Comparison of ENCODE assay signal across 9 cellular contexts in genomic region chr16:396605-397004, GRCh38. TPM values are rescaled to one million over a fixed set of nuclear protein-coding genes. Genes with fewer than 3 reads are reported as not detected.
DNase-seq lines count a peak whose midpoint lies in the region; ATAC-seq and TF ChIP-seq lines count a peak whose summit lies in the region.
"Had no signal": no experiment of that assay in that cellular context is flagged by ENCODE, and none has a peak within 500 bp of the region (broad histone marks: within the 10 kb centered on the region; RNA-seq: fewer than 3 reads in every experiment).

No MANE protein-coding gene starts in this region.

- peak overlapping the region; percentile 73 for H3K9ac ChIP-seq in Loucy (ENCODE audit: low read depth, low read length, poor library complexity, severe bottlenecking)

- no peak for ATAC-seq in activated T-helper 17 cell treated with anti-CD3 and anti-CD28 coated beads, Interleukin-2, amount 50 U/mL, for 72 hours (replicated peaks)

- H3K9me2 ChIP-seq in Loucy (replicated peaks; ENCODE audit: low read depth, low read length), result no peaks in the 10 kb centered on the region

- intact Hi-C loops in left ventricle myocardium inferior (cut with micrococcal nuclease), result no loop called here

- peak overlapping the region; percentile 91 for H3K27ac ChIP-seq in left ventricle myocardium inferior (replicated peaks)
- H3K27ac ChIP-seq: epithelial cell of prostate had no signal

- H3K4me3 ChIP-seq in Loucy (ENCODE audit: low read length, poor library complexity, severe bottlenecking), result peak overlapping the region; percentile 85
- H3K4me3 ChIP-seq in left ventricle myocardium inferior, result peak overlapping the region; percentile 75

- TF ChIP-seq CTCF in Loucy (conservative IDR thresholded peaks at IDR 0.05; ENCODE audit: low read length) (no peak), left ventricle myocardium inferior (IDR thresholded peaks at IDR 0.05; ENCODE audit: borderline replicate concordance) (no peak)

- H3K9me3 Mint-ChIP-seq in activated T-helper 17 cell treated with anti-CD3 and anti-CD28 coated beads, Interleukin-2, amount 50 U/mL, for 72 hours, result no peaks in the 10 kb centered on the region

- peak; percentile 69 for DNase-seq in NCI-H2196 (lab: John Stamatoyannopoulos, UW; ENCODE audit: unreplicated experiment)
- no peak for DNase-seq in NCI-H2196 treated with DMSO at 0.1 percent for 48 hours (lab: John Stamatoyannopoulos, UW; ENCODE audit: unreplicated experiment)
- DNase-seq in left ventricle myocardium inferior, result peak; percentile 56
- peak; percentile 81 for DNase-seq in retina
- DNase-seq in stimulated activated CD4-positive, alpha-beta T cell treated with anti-CD3 and anti-CD28 coated beads, Interleukin-1b, Interleukin-23, amount 100 ng/mL, for 48 hours, result no peak
- no peak for DNase-seq in NCI-H1048 (lab: John Stamatoyannopoulos, UW)

- H2AFZ ChIP-seq in Loucy (ENCODE audit: low read length), result peak overlapping the region; percentile 95

- no peaks in the 10 kb centered on the region for H3K9me3 ChIP-seq in Loucy (ENCODE audit: insufficient read depth, low read depth, low read length)
- H3K9me3 ChIP-seq in left ventricle myocardium inferior (replicated peaks), result no peaks in the 10 kb centered on the region

- H3K36me3 ChIP-seq in Loucy (ENCODE audit: insufficient read depth, low read length), result no peaks in the 10 kb centered on the region
- H3K36me3 ChIP-seq in left ventricle myocardium inferior, result peaks cover 6% of the 10 kb centered on the region

- peak overlapping the region; percentile 75 for H3K4me3 Mint-ChIP-seq in activated T-helper 17 cell treated with anti-CD3 and anti-CD28 coated beads, Interleukin-2, amount 50 U/mL, for 72 hours

- H3K79me2 ChIP-seq in Loucy (ENCODE audit: insufficient read depth, low read length), result no peaks in the 10 kb centered on the region

- 0 out of 2 replicates have a peak, but pooled peaks cover 3% of the 10 kb centered on the region for H3F3A ChIP-seq in Loucy (ENCODE audit: low read depth)

- no peaks in the 10 kb centered on the region for H3K36me3 Mint-ChIP-seq in activated T-helper 17 cell treated with anti-CD3 and anti-CD28 coated beads, Interleukin-2, amount 50 U/mL, for 72 hours (ENCODE audit: low read depth)

- peaks cover 4% of the 10 kb centered on the region for H3K4me1 ChIP-seq in Loucy (ENCODE audit: insufficient read depth, low read length, poor library complexity, severe bottlenecking)
- peaks cover 30% of the 10 kb centered on the region for H3K4me1 ChIP-seq in left ventricle myocardium inferior

- H3K4me2 ChIP-seq in Loucy (ENCODE audit: low read depth, low read length, poor library complexity, severe bottlenecking), result peak overlapping the region; percentile 89

- H3K4me1 Mint-ChIP-seq in activated T-helper 17 cell treated with anti-CD3 and anti-CD28 coated beads, Interleukin-2, amount 50 U/mL, for 72 hours, result peaks cover 10% of the 10 kb centered on the region

- H3K27ac Mint-ChIP-seq in activated T-helper 17 cell treated with anti-CD3 and anti-CD28 coated beads, Interleukin-2, amount 50 U/mL, for 72 hours, result peak overlapping the region; percentile 36

- no peaks in the 10 kb centered on the region for H3K27me3 Mint-ChIP-seq in activated T-helper 17 cell treated with anti-CD3 and anti-CD28 coated beads, Interleukin-2, amount 50 U/mL, for 72 hours

- no peaks in the 10 kb centered on the region for H3K27me3 ChIP-seq in Loucy (ENCODE audit: insufficient read depth, low read length, poor library complexity, severe bottlenecking)
- H3K27me3 ChIP-seq in left ventricle myocardium inferior (ENCODE audit: low read depth), result no peaks in the 10 kb centered on the region

- H4K20me1 ChIP-seq in Loucy (ENCODE audit: insufficient read depth, low read length, poor library complexity, severe bottlenecking), result no peaks in the 10 kb centered on the region

RNA-seq across cellular contexts. Expression of gene NME4, which starts 0.4 kb away (rescaled TPM):
- 10 to 100 TPM; 21.8 to 41.9 TPM for total RNA-seq in activated T-helper 17 cell treated with anti-CD3 and anti-CD28 coated beads, Interleukin-2, amount 50 U/mL, for 72 hours
- total RNA-seq in left ventricle myocardium inferior, result 101 TPM

RNA-seq across cellular contexts. Expression of gene DECR2, which starts 5.1 kb away (rescaled TPM):
- total RNA-seq in activated T-helper 17 cell treated with anti-CD3 and anti-CD28 coated beads, Interleukin-2, amount 50 U/mL, for 72 hours, result 10 to 100 TPM; 12.0 to 12.7 TPM
- total RNA-seq in left ventricle myocardium inferior, result 8.4 TPM

RNA-seq across cellular contexts. Expression of gene PGAP6, which starts 14.8 kb away (rescaled TPM):
- 10 to 100 TPM; 25.6 to 26.1 TPM for total RNA-seq in activated T-helper 17 cell treated with anti-CD3 and anti-CD28 coated beads, Interleukin-2, amount 50 U/mL, for 72 hours
- 30.4 TPM for total RNA-seq in left ventricle myocardium inferior

RNA-seq across cellular contexts. Expression of gene MRPL28, which starts 26.3 kb away (rescaled TPM):
- total RNA-seq in activated T-helper 17 cell treated with anti-CD3 and anti-CD28 coated beads, Interleukin-2, amount 50 U/mL, for 72 hours, result 10 to 100 TPM; 63.4 to 86.2 TPM
- total RNA-seq in left ventricle myocardium inferior, result 76.1 TPM

RNA-seq across cellular contexts. Expression of gene RAB11FIP3, which starts 28.8 kb away (rescaled TPM):
- total RNA-seq in activated T-helper 17 cell treated with anti-CD3 and anti-CD28 coated beads, Interleukin-2, amount 50 U/mL, for 72 hours, result 10 to 100 TPM; 26.9 to 28.3 TPM
- total RNA-seq in left ventricle myocardium inferior, result 27.4 TPM

Comparison
In these comparisons a context has a peak if more than half of its experiments do, and no peak if none do; other contexts are left out.
1. DNase-seq: peak in NCI-H2196 (single experiment), left ventricle myocardium inferior (single experiment) and retina (single experiment); none in NCI-H2196 treated with DMSO at 0.1 percent for 48 hours (single experiment), stimulated activated CD4-positive, alpha-beta T cell treated with anti-CD3 and anti-CD28 coated beads, Interleukin-1b, Interleukin-23, amount 100 ng/mL, for 48 hours (single experiment) and NCI-H1048 (single experiment).